In genomic region chr4:2963185-2964076, GRCh38 we compare ENCODE assay signal across 8 cellular contexts. TPM values are rescaled to one million over a fixed set of nuclear protein-coding genes. Genes with fewer than 3 reads are reported as not detected.
DNase-seq lines count a peak whose midpoint lies in the region; ATAC-seq and TF ChIP-seq lines count a peak whose summit lies in the region.

GRK4 (plus strand) TSS chr4:2963571; CDS start chr4:2964071, 500 bp downstream.
NOP14 (minus strand) TSS chr4:2963406; CDS start chr4:2963319, 87 bp downstream.

- intact Hi-C loops in CD14-positive monocyte (cut with micrococcal nuclease) = loop anchor here (2.0 to 10.0 kb wide), 6 partner anchors 29 to 1109 kb away; partner anchors contain the start of genes LETM1 (in 2 of the 2), CFAP99 (in 1 of the 2), FAM193A (in 1 of the 2) and RGS12 (in 1 of the 2)

- peak within 1 kb of the TSS; percentile 86 to 97 (median 92) for H3K27ac Mint-ChIP-seq in CD14-positive monocyte
- peak within 1 kb of the TSS; percentile 83 for H3K27ac Mint-ChIP-seq in activated CD4-positive, alpha-beta T cell treated with anti-CD3 and anti-CD28 coated beads, Interleukin-2, amount 10 ng/mL, durations not matched to agents 7 days and 5 days

- peaks cover 0 to 2% (median 0%) of the 10 kb centered on the region in 7 donors for H3K9me3 Mint-ChIP-seq in CD14-positive monocyte
- no peaks in the 10 kb centered on the region for H3K9me3 Mint-ChIP-seq in activated CD4-positive, alpha-beta T cell treated with anti-CD3 and anti-CD28 coated beads, Interleukin-2, amount 10 ng/mL, durations not matched to agents 7 days and 5 days

- H3K36me3 Mint-ChIP-seq in CD14-positive monocyte = peaks cover 7 to 15% of the 10 kb centered on the region in 2 donors
- H3K36me3 Mint-ChIP-seq in activated CD4-positive, alpha-beta T cell treated with anti-CD3 and anti-CD28 coated beads, Interleukin-2, amount 10 ng/mL, durations not matched to agents 7 days and 5 days (ENCODE audit: low read depth) = peaks cover 17% of the 10 kb centered on the region

- CTCF ChIA-PET in activated CD4-positive, alpha-beta T cell treated with anti-CD3 and anti-CD28 coated beads, Interleukin-2, amount 10 ng/mL, durations not matched to agents 7 days and 5 days (lab: Charles Lee) = interaction anchor here (0.6 to 2.2 kb wide), 20 partner anchors 7 to 429 kb away, joined by 3 to 10 read pairs (median 4); no protein-coding TSS in a partner anchor

- DNase-seq in CD14-positive monocyte (ENCODE audit: low spot score) (peak; percentile 97), NCI-H526 (lab: John Stamatoyannopoulos, UW) (peak; percentile 97 to 99), dedifferentiated amniotic fluid mesenchymal stem cell (ENCODE audit: extremely low spot score) (peak; percentile 98), left lobe of liver (ENCODE audit: low spot score) (peak; percentile 99)
- peak; percentile 98 for DNase-seq in activated CD4-positive, alpha-beta T cell treated with anti-CD3 and anti-CD28 coated beads, Interleukin-2, amount 10 ng/mL, durations not matched to agents 7 days and 5 days
- DNase-seq in stimulated activated CD4-positive, alpha-beta T cell treated with anti-CD3 and anti-CD28 coated beads, Interleukin-2, amount 100 ng/mL, for 24 hours = peak; percentile 95 to 97

- peaks cover 4 to 7% (median 5%) of the 10 kb centered on the region in 3 donors for H3K27me3 Mint-ChIP-seq in CD14-positive monocyte (ENCODE audit: low read depth in 3 of 3)
- H3K27me3 Mint-ChIP-seq in activated CD4-positive, alpha-beta T cell treated with anti-CD3 and anti-CD28 coated beads, Interleukin-2, amount 10 ng/mL, durations not matched to agents 7 days and 5 days = peaks cover 3% of the 10 kb centered on the region

- H3K4me1 Mint-ChIP-seq in CD14-positive monocyte = peaks cover 30% of the 10 kb centered on the region
- peaks cover 34% of the 10 kb centered on the region for H3K4me1 Mint-ChIP-seq in activated CD4-positive, alpha-beta T cell treated with anti-CD3 and anti-CD28 coated beads, Interleukin-2, amount 10 ng/mL, durations not matched to agents 7 days and 5 days

- POLR2A ChIA-PET in activated CD4-positive, alpha-beta T cell treated with anti-CD3 and anti-CD28 coated beads, Interleukin-2, amount 10 ng/mL, durations not matched to agents 7 days and 5 days (lab: Charles Lee) = interaction anchor here (0.7 kb wide), 1 partner anchor 179 kb away, joined by 7 read pairs; no protein-coding TSS in a partner anchor

- peak; percentile 36 for TF ChIP-seq CTCF in CD14-positive monocyte (IDR thresholded peaks at IDR 0.05)

- ATAC-seq in GM19351 (IDR thresholded peaks at IDR 0.05; ENCODE audit: unreplicated experiment) (peak; percentile 89), HG03520 (IDR thresholded peaks at IDR 0.05; ENCODE audit: unreplicated experiment) (peak; percentile 90), left lobe of liver (peak; percentile 94)

- peak within 1 kb of the TSS; percentile 93 to 95 for H3K4me3 Mint-ChIP-seq in CD14-positive monocyte
- H3K4me3 Mint-ChIP-seq in activated CD4-positive, alpha-beta T cell treated with anti-CD3 and anti-CD28 coated beads, Interleukin-2, amount 10 ng/mL, durations not matched to agents 7 days and 5 days = peak within 1 kb of the TSS; percentile 81

RNA-seq across cellular contexts. Expression of gene GRK4, which starts in this region (rescaled TPM):
- 1 to 10 TPM; 1.1 to 1.2 TPM for polyA plus RNA-seq in CD14-positive monocyte
- total RNA-seq in activated CD4-positive, alpha-beta T cell treated with anti-CD3 and anti-CD28 coated beads, Interleukin-2, amount 10 ng/mL, durations not matched to agents 7 days and 5 days = 1 to 10 TPM; 2.5 to 5.2 TPM
- total RNA-seq in left lobe of liver = 3.2 TPM

RNA-seq across cellular contexts. Expression of gene NOP14, which starts in this region (rescaled TPM):
- 1 to 10 TPM; 3.9 to 4.3 TPM for polyA plus RNA-seq in CD14-positive monocyte
- 10 to 100 TPM; 49.1 to 50.7 TPM for total RNA-seq in activated CD4-positive, alpha-beta T cell treated with anti-CD3 and anti-CD28 coated beads, Interleukin-2, amount 10 ng/mL, durations not matched to agents 7 days and 5 days
- 18.7 TPM for total RNA-seq in left lobe of liver

Comparison
In these comparisons a context has a peak if more than half of its experiments do, and no peak if none do; other contexts are left out.
1. Peak in every context shown above with its lines: DNase-seq and ATAC-seq.